Comparison of ENCODE assay signal across 12 cellular contexts in the genomic region with DNA sequence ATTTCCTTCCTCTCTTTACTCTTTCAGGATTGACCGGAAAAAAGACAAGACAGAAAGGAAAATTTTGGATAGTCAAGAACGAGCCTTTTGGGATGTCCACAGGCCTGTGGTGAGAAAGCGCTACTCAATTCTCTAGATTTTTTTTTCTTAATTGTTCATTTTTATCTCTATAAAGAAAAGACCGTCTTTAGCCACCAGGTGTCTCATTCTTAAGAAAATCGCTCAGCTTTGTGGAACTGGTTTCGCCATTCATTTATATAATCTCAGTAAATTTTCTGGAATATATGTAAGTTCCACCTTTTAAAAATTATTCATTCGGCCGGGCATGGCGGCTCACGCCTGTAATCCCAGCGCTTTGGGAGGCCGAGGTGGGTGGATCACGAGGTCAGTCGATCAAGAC.
DNase-seq lines count a peak whose midpoint lies in the region; ATAC-seq, FAIRE-seq and TF ChIP-seq lines count a peak whose summit lies in the region.
"Had no signal": no experiment of that assay in that cellular context is flagged by ENCODE, and none has a peak within 500 bp of the region (broad histone marks: within the 10 kb centered on the region; RNA-seq: fewer than 3 reads in every experiment).

No MANE protein-coding gene starts in this region.

- H3K27ac Mint-ChIP-seq in neural crest cell (ENCODE audit: unreplicated experiment), result no peak overlapping the region

- TF ChIP-seq POLR2A in GM12891 (IDR thresholded peaks at IDR 0.05; ENCODE audit: low read depth, low read length), result no peak

- ATAC-seq in GM21367 (IDR thresholded peaks at IDR 0.05; ENCODE audit: unreplicated experiment), result no peak

- H3K36me3 Mint-ChIP-seq in neural crest cell (ENCODE audit: low read depth), result no peaks in the 10 kb centered on the region

- H3K4me3 Mint-ChIP-seq in neural crest cell, result no peak overlapping the region

- peaks cover 26% of the 10 kb centered on the region for H3K4me1 Mint-ChIP-seq in neural crest cell

- H3K4me3 ChIP-seq in astrocyte of the cerebellum (ENCODE audit: low read depth, low read length), result no peak overlapping the region
- H3K4me3 ChIP-seq: tibial artery had no signal

- DNase-seq in astrocyte of the cerebellum (ENCODE audit: low read depth) (no peak), neural crest cell (ENCODE audit: low read depth, low spot score) (no peak), GM12891 (ENCODE audit: insufficient read length, low spot score) (no peak), pons (ENCODE audit: low spot score) (no peak)
- DNase-seq: cerebellar nuclear complex, NCI-H2081 treated with DMSO at 0.1 percent for 48 hours, NCI-H526, posterior cingulate gyrus, tibial artery had no signal

- in situ Hi-C loops in astrocyte of the cerebellum (cut with HindIII; ENCODE audit: low sequenced_read_pairs), result no loop called here

- H3K27me3 Mint-ChIP-seq in neural crest cell (ENCODE audit: low read depth), result no peaks in the 10 kb centered on the region

- no peak for FAIRE-seq in GM12891 (lab: Jason Lieb, UNC)

- H3K9me3 Mint-ChIP-seq in neural crest cell, result no peaks in the 10 kb centered on the region

- TF ChIP-seq CTCF in GM12873 (IDR thresholded peaks at IDR 0.05; ENCODE audit: insufficient read depth, low read depth, low read length, missing control alignments) (peak; percentile 21), LNCAP (IDR thresholded peaks at IDR 0.05) (peak; percentile 36; the same call in 1 of the 2 replicates), astrocyte of the cerebellum (IDR thresholded peaks at IDR 0.05; ENCODE audit: low read depth, low read length, missing control alignments) (peak; percentile 17), neural crest cell (conservative IDR thresholded peaks at IDR 0.05) (peak; percentile 46)

TF ChIP-seq in GM12891, 5 proteins besides CTCF, POLR2A, EP300 and RAD21:
- TF ChIP-seq SPI1 (IDR thresholded peaks at IDR 0.05; ENCODE audit: low read depth, low read length) (no peak), POLR2AphosphoS5 (IDR thresholded peaks at IDR 0.05; ENCODE audit: low read depth, low read length) (no peak), PAX5 (IDR thresholded peaks at IDR 0.05; ENCODE audit: insufficient read depth, low read length, severe bottlenecking) (no peak), POU2F2 (IDR thresholded peaks at IDR 0.05; ENCODE audit: low read depth, low read length) (no peak), TAF1 (IDR thresholded peaks at IDR 0.05; ENCODE audit: low read depth, low read length) (no peak)
TF ChIP-seq in GM12891: peak in this region for 0.
